In genomic region chr2:240481720-240482119, GRCh38 we compare ENCODE assay signal across 22 cellular contexts. TPM values are rescaled to one million over a fixed set of nuclear protein-coding genes. Genes with fewer than 3 reads are reported as not detected.
DNase-seq lines count a peak whose midpoint lies in the region; ATAC-seq and TF ChIP-seq lines count a peak whose summit lies in the region.
"Had no signal": no experiment of that assay in that cellular context is flagged by ENCODE, and none has a peak within 500 bp of the region (broad histone marks: within the 10 kb centered on the region; RNA-seq: fewer than 3 reads in every experiment).

No MANE protein-coding gene starts in this region.

- H3K27ac ChIP-seq in body of pancreas (no peak overlapping the region), lung (ENCODE audit: low read depth in 1 of 2, low read length in 1 of 2) (no peak overlapping the region), prostate gland (no peak overlapping the region)
- H3K27ac ChIP-seq: esophagus squamous epithelium, left ventricle myocardium inferior, Peyer's patch had no signal

- no peak overlapping the region for H3K27ac Mint-ChIP-seq in stimulated activated naive CD8-positive, alpha-beta T cell treated with anti-CD3 and anti-CD28 coated beads, Interleukin-15, amount 100 ng/mL, for 72 hours
- H3K27ac Mint-ChIP-seq: activated CD4-positive, alpha-beta T cell treated with anti-CD3 and anti-CD28 coated beads, Interleukin-2, amount 10 ng/mL, durations not matched to agents 7 days and 5 days; CD14-positive monocyte; effector memory CD8-positive, alpha-beta T cell; progenitor cell of endocrine pancreas had no signal

- H3K27me3 ChIP-seq in body of pancreas, result no peaks in the 10 kb centered on the region
- no peaks in the 10 kb centered on the region for H3K27me3 ChIP-seq in lung (ENCODE audit: control insufficient read depth, insufficient read depth)
- no peaks in the 10 kb centered on the region for H3K27me3 ChIP-seq in prostate gland (replicated peaks; ENCODE audit: insufficient read depth)
- H3K27me3 ChIP-seq: esophagus squamous epithelium, Peyer's patch had no signal

- no peaks in the 10 kb centered on the region for H3K4me1 Mint-ChIP-seq in stimulated activated naive CD8-positive, alpha-beta T cell treated with anti-CD3 and anti-CD28 coated beads, Interleukin-15, amount 100 ng/mL, for 72 hours
- H3K4me1 Mint-ChIP-seq: CD14-positive monocyte had no signal

- H3K4me3 ChIP-seq in body of pancreas (no peak overlapping the region), lung (no peak overlapping the region), prostate gland (no peak overlapping the region)
- H3K4me3 ChIP-seq: esophagus squamous epithelium, HAP-1, left ventricle myocardium inferior, Peyer's patch had no signal

- TF ChIP-seq POLR2A in body of pancreas (IDR thresholded peaks at IDR 0.05), result no peak
- no peak for TF ChIP-seq POLR2A in prostate gland (IDR thresholded peaks at IDR 0.05)

- H3K9me3 ChIP-seq in body of pancreas, result no peaks in the 10 kb centered on the region
- peaks cover 0 to 4% of the 10 kb centered on the region in 2 donors for H3K9me3 ChIP-seq in lung (ENCODE audit: control insufficient read depth in 2 of 2, insufficient read depth in 1 of 2, low read length in 1 of 2)
- no peaks in the 10 kb centered on the region for H3K9me3 ChIP-seq in prostate gland
- H3K9me3 ChIP-seq: HAP-1, Peyer's patch had no signal

- ATAC-seq in stimulated activated naive CD8-positive, alpha-beta T cell treated with anti-CD3 and anti-CD28 coated beads, Interleukin-15, amount 100 ng/mL, for 72 hours, result peak; percentile 26
- no peak for ATAC-seq in stimulated activated naive CD8-positive, alpha-beta T cell treated with anti-CD3 and anti-CD28 coated beads, Interleukin-15, Interleukin-2, amounts not matched to agents 100 U/mL and 50 U/mL, for 24 hours
- peak; percentile 24 for ATAC-seq in body of pancreas
- ATAC-seq in lung (ENCODE audit: insufficient read depth, low FRiP score), result no peak
- ATAC-seq in HG03442 (IDR thresholded peaks at IDR 0.05; ENCODE audit: unreplicated experiment), result no peak
- ATAC-seq: effector memory CD8-positive, alpha-beta T cell had no signal

- H3K4me3 Mint-ChIP-seq in stimulated activated naive CD8-positive, alpha-beta T cell treated with anti-CD3 and anti-CD28 coated beads, Interleukin-15, amount 100 ng/mL, for 72 hours, result no peak overlapping the region
- H3K4me3 Mint-ChIP-seq: activated CD4-positive, alpha-beta T cell treated with anti-CD3 and anti-CD28 coated beads, Interleukin-2, amount 10 ng/mL, durations not matched to agents 7 days and 5 days; CD14-positive monocyte; effector memory CD8-positive, alpha-beta T cell had no signal

- intact Hi-C loops in body of pancreas (cut with DNase I), result no loop called here
- intact Hi-C loops in prostate gland (cut with DNase I), result no loop called here

- no peak for DNase-seq in stimulated activated naive CD8-positive, alpha-beta T cell treated with anti-CD3 and anti-CD28 coated beads, Interleukin-15, amount 100 ng/mL, for 72 hours
- no peak for DNase-seq in stimulated activated naive CD8-positive, alpha-beta T cell treated with anti-CD3 and anti-CD28 coated beads, Interleukin-15, Interleukin-2, amounts not matched to agents 100 U/mL and 50 U/mL, for 24 hours
- DNase-seq in body of pancreas (no peak), lung (ENCODE audit: low spot score) (peak; percentile 16), HT-29 (ENCODE audit: low spot score) (no peak), prostate gland (ENCODE audit: low spot score) (no peak)
- DNase-seq: activated CD4-positive, alpha-beta T cell treated with anti-CD3 and anti-CD28 coated beads, Interleukin-2, amount 10 ng/mL, durations not matched to agents 7 days and 5 days; activated effector memory CD4-positive, alpha-beta T cell treated with anti-CD3 and anti-CD28 coated beads, Interleukin-2, amount 50 U/mL, for 16 hours; activated T-cell treated with anti-CD3 and anti-CD28 coated beads for 4 hours; effector memory CD8-positive, alpha-beta T cell; esophagus squamous epithelium; hippocampal formation; left ventricle myocardium inferior; NCI-H187; NCI-H2171 treated with DMSO at 0.1 percent for 48 hours; NCI-H524 treated with DMSO at 0.1 percent for 48 hours; T-helper 2 cell had no signal

- no peaks in the 10 kb centered on the region for H3K27me3 Mint-ChIP-seq in stimulated activated naive CD8-positive, alpha-beta T cell treated with anti-CD3 and anti-CD28 coated beads, Interleukin-15, amount 100 ng/mL, for 72 hours
- H3K27me3 Mint-ChIP-seq: activated CD4-positive, alpha-beta T cell treated with anti-CD3 and anti-CD28 coated beads, Interleukin-2, amount 10 ng/mL, durations not matched to agents 7 days and 5 days; effector memory CD8-positive, alpha-beta T cell; progenitor cell of endocrine pancreas had no signal

- peaks cover under 1 to 1% of the 10 kb centered on the region in 2 donors for H3K9me3 Mint-ChIP-seq in stimulated activated naive CD8-positive, alpha-beta T cell treated with anti-CD3 and anti-CD28 coated beads, Interleukin-15, amount 100 ng/mL, for 72 hours
- H3K9me3 Mint-ChIP-seq: effector memory CD8-positive, alpha-beta T cell had no signal

- 91 to 93% methylated on average over 3 to 4 of the region's 5 CpGs for WGBS in body of pancreas, 2 donors
- 90 to 94% methylated on average over 5 of the region's 5 CpGs for WGBS in lung, 2 donors
- WGBS in prostate gland, result 68% methylated on average over 5 of the region's 5 CpGs

- H3K4me1 ChIP-seq in body of pancreas (no peaks in the 10 kb centered on the region), lung (ENCODE audit: control insufficient read depth in 2 of 2, insufficient read depth in 2 of 2, low read length in 2 of 2) (peaks cover 0 to 2% of the 10 kb centered on the region in 2 donors), prostate gland (replicated peaks) (no peaks in the 10 kb centered on the region)
- H3K4me1 ChIP-seq: esophagus squamous epithelium, HAP-1, left ventricle myocardium inferior, Peyer's patch had no signal

- TF ChIP-seq CTCF in body of pancreas (IDR thresholded peaks at IDR 0.05) (no peak), lung (IDR thresholded peaks at IDR 0.05; ENCODE audit: control extremely low read depth, extremely low read depth) (no peak), prostate gland (IDR thresholded peaks at IDR 0.05) (no peak)

- no peaks in the 10 kb centered on the region for H3K36me3 ChIP-seq in body of pancreas (replicated peaks in 1 of 2; ENCODE audit: insufficient read depth in 1 of 2, low read depth in 2 of 2)
- no peaks in the 10 kb centered on the region for H3K36me3 ChIP-seq in lung (ENCODE audit: control insufficient read depth in 2 of 2, insufficient read depth in 2 of 2, low read length in 2 of 2)
- H3K36me3 ChIP-seq in prostate gland, result no peaks in the 10 kb centered on the region
- H3K36me3 ChIP-seq: esophagus squamous epithelium, HAP-1, Peyer's patch had no signal

RNA-seq across cellular contexts. Expression of gene GPC1, which starts 46.3 kb away (rescaled TPM):
- 10 to 100 TPM; 23.3 to 30.7 TPM for total RNA-seq in body of pancreas
- total RNA-seq in lung, result 10 to 100 TPM; 23.2 to 62.5 TPM
- polyA plus RNA-seq in lung, result 10 to 100 TPM; 24.6 to 28.5 TPM
- total RNA-seq in HT-29 (2014; rRNA removed; shearing (Covaris generic)), result 9.9 and 12.3 TPM in 2 replicates
- 100 to 1,000 TPM in 1 of 2 donors, 10 to 100 TPM in 1; 80.7 to 447 TPM for total RNA-seq in prostate gland
- polyA plus RNA-seq: CD14-positive monocyte had no signal

Comparison
In these comparisons a context has a peak if more than half of its experiments do, and no peak if none do; other contexts are left out.
1. ATAC-seq: peak in stimulated activated naive CD8-positive, alpha-beta T cell treated with anti-CD3 and anti-CD28 coated beads, Interleukin-15, amount 100 ng/mL, for 72 hours (single experiment) and body of pancreas (single experiment); none in stimulated activated naive CD8-positive, alpha-beta T cell treated with anti-CD3 and anti-CD28 coated beads, Interleukin-15, Interleukin-2, amounts not matched to agents 100 U/mL and 50 U/mL, for 24 hours (single experiment), lung (single experiment) and HG03442 (single experiment).